ENCODE assay signal across 23 cellular contexts in the genomic region with DNA sequence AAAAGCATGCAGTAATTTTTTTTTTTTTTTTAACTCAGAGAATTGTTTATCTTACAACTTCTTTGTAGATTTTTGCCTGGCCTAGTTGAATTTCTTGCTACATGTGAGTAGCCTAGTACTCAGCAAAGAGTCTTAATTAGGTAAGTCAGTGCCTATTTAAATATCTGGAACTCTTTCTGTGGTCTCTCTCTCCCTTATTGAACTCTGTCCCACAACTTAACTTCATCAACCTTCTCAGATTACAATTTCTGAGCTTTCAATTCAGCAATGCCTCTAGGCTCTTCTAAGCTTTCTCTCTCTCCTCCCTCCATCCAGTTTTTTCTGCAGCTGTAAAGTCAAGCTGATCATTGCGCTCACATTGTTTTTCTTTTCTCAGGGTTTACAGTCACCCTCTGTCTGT.
DNase-seq lines count a peak whose midpoint lies in the region; ATAC-seq and TF ChIP-seq lines count a peak whose summit lies in the region.
"Had no signal": no experiment of that assay in that cellular context is flagged by ENCODE, and none has a peak within 500 bp of the region (broad histone marks: within the 10 kb centered on the region; RNA-seq: fewer than 3 reads in every experiment).

No MANE protein-coding gene starts in this region.

- peaks cover 5% of the 10 kb centered on the region for H3K4me1 Mint-ChIP-seq in WTC11
- H3K4me1 Mint-ChIP-seq in type B pancreatic cell (ENCODE audit: unreplicated experiment) = peaks cover 10% of the 10 kb centered on the region
- no peaks in the 10 kb centered on the region for H3K4me1 Mint-ChIP-seq in activated T-cell treated with anti-CD3 and anti-CD28 coated beads, Interleukin-2, amount 50 U/mL, for 24 hours (ENCODE audit: low read depth)
- H3K4me1 Mint-ChIP-seq: activated CD4-positive, alpha-beta T cell treated with anti-CD3 and anti-CD28 coated beads, Interleukin-2, amount 10 ng/mL, durations not matched to agents 7 days and 5 days; naive thymus-derived CD8-positive, alpha-beta T cell had no signal

- DNase-seq in NCI-H510A treated with DMSO at 0.1 percent for 48 hours (lab: John Stamatoyannopoulos, UW) (peak; percentile 21), NCI-H510A (lab: John Stamatoyannopoulos, UW) (no peak), WTC11 (ENCODE audit: low spot score) (no peak), fibroblast of peridontal ligament (ENCODE audit: extremely low read depth) (peak; percentile 2), type B pancreatic cell (ENCODE audit: extremely low spot score, unreplicated experiment) (no peak), RPMI8226 (no peak)
- DNase-seq in activated CD4-positive, alpha-beta T cell treated with anti-CD3 and anti-CD28 coated beads for 4 hours = no peak
- no peak for DNase-seq in activated T-cell treated with anti-CD3 and anti-CD28 coated beads, Interleukin-2, amount 50 U/mL, for 24 hours
- DNase-seq: activated CD4-positive, alpha-beta T cell treated with anti-CD3 and anti-CD28 coated beads, Interleukin-2, amount 10 ng/mL, durations not matched to agents 7 days and 5 days; activated CD8-positive, alpha-beta memory T cell treated with anti-CD3 and anti-CD28 coated beads, Interleukin-2, amount 50 U/mL, for 48 hours; activated gamma-delta T cell; adrenal gland; Calu3; GOT3; hypothalamus; mesenchymal stem cell; naive thymus-derived CD8-positive, alpha-beta T cell; NCI-H1694; NCI-H446; Right ventricle myocardium superior; stimulated activated CD4-positive, alpha-beta T cell treated with anti-CD3 and anti-CD28 coated beads, Interleukin-4, amount 100 ng/mL, for 24 hours; upper lobe of right lung had no signal

- H3K27ac Mint-ChIP-seq in WTC11 = peak overlapping the region; percentile 62
- H3K27ac Mint-ChIP-seq in type B pancreatic cell = no peak overlapping the region
- no peak overlapping the region for H3K27ac Mint-ChIP-seq in activated T-cell treated with anti-CD3 and anti-CD28 coated beads, Interleukin-2, amount 50 U/mL, for 24 hours
- H3K27ac Mint-ChIP-seq: activated CD4-positive, alpha-beta T cell treated with anti-CD3 and anti-CD28 coated beads, Interleukin-2, amount 10 ng/mL, durations not matched to agents 7 days and 5 days; naive thymus-derived CD8-positive, alpha-beta T cell had no signal

- CTCF ChIA-PET in WTC11 (lab: Charles Lee) = no interaction called here

- TF ChIP-seq CTCF in WTC11 (IDR thresholded peaks at IDR 0.05) (no peak), type B pancreatic cell (conservative IDR thresholded peaks at IDR 0.05) (no peak)

- H3K27me3 Mint-ChIP-seq in WTC11 (ENCODE audit: low read depth) = no peaks in the 10 kb centered on the region
- no peaks in the 10 kb centered on the region for H3K27me3 Mint-ChIP-seq in type B pancreatic cell
- no peaks in the 10 kb centered on the region for H3K27me3 Mint-ChIP-seq in activated T-cell treated with anti-CD3 and anti-CD28 coated beads, Interleukin-2, amount 50 U/mL, for 24 hours
- H3K27me3 Mint-ChIP-seq: activated CD4-positive, alpha-beta T cell treated with anti-CD3 and anti-CD28 coated beads, Interleukin-2, amount 10 ng/mL, durations not matched to agents 7 days and 5 days; naive thymus-derived CD8-positive, alpha-beta T cell had no signal

- H3K4me3 Mint-ChIP-seq in WTC11 (no peak overlapping the region), type B pancreatic cell (peak overlapping the region; percentile 3)
- H3K4me3 Mint-ChIP-seq in activated T-cell treated with anti-CD3 and anti-CD28 coated beads, Interleukin-2, amount 50 U/mL, for 24 hours = no peak overlapping the region
- H3K4me3 Mint-ChIP-seq: activated CD4-positive, alpha-beta T cell treated with anti-CD3 and anti-CD28 coated beads, Interleukin-2, amount 10 ng/mL, durations not matched to agents 7 days and 5 days; naive thymus-derived CD8-positive, alpha-beta T cell had no signal

- POLR2A ChIA-PET in WTC11 (lab: Charles Lee) = no interaction called here

- H3K36me3 Mint-ChIP-seq in WTC11 (no peaks in the 10 kb centered on the region), type B pancreatic cell (no peaks in the 10 kb centered on the region)
- H3K36me3 Mint-ChIP-seq in activated T-cell treated with anti-CD3 and anti-CD28 coated beads, Interleukin-2, amount 50 U/mL, for 24 hours (ENCODE audit: low read depth) = no peaks in the 10 kb centered on the region

- no peak for ATAC-seq in WTC11
- ATAC-seq: foreskin keratinocyte; naive thymus-derived CD8-positive, alpha-beta T cell; upper lobe of right lung had no signal

- H3K9me3 Mint-ChIP-seq in WTC11 = peaks cover 5% of the 10 kb centered on the region
- no peaks in the 10 kb centered on the region for H3K9me3 Mint-ChIP-seq in type B pancreatic cell
- peaks cover 4% of the 10 kb centered on the region for H3K9me3 Mint-ChIP-seq in activated T-cell treated with anti-CD3 and anti-CD28 coated beads, Interleukin-2, amount 50 U/mL, for 24 hours

TF ChIP-seq in WTC11, 78 proteins besides CTCF, POLR2A, EP300 and RAD21 (continues in another document):
- TF ChIP-seq FOXP1 (CRISPR knock-in tag; IDR thresholded peaks at IDR 0.05; ENCODE audit: borderline replicate concordance) = no peak
- TF ChIP-seq, protein P1, sequence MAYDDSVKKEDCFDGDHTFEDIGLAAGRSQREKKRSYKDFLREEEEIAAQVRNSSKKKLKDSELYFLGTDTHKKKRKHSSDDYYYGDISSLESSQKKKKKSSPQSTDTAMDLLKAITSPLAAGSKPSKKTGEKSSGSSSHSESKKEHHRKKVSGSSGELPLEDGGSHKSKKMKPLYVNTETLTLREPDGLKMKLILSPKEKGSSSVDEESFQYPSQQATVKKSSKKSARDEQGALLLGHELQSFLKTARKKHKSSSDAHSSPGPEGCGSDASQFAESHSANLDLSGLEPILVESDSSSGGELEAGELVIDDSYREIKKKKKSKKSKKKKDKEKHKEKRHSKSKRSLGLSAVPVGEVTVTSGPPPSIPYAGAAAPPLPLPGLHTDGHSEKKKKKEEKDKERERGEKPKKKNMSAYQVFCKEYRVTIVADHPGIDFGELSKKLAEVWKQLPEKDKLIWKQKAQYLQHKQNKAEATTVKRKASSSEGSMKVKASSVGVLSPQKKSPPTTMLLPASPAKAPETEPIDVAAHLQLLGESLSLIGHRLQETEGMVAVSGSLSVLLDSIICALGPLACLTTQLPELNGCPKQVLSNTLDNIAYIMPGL (CRISPR knock-in tag; IDR thresholded peaks at IDR 0.05) = no peak
- TF ChIP-seq OVOL2 (CRISPR knock-in tag; IDR thresholded peaks at IDR 0.05; ENCODE audit: borderline replicate concordance) = no peak
- TF ChIP-seq, protein P2, sequence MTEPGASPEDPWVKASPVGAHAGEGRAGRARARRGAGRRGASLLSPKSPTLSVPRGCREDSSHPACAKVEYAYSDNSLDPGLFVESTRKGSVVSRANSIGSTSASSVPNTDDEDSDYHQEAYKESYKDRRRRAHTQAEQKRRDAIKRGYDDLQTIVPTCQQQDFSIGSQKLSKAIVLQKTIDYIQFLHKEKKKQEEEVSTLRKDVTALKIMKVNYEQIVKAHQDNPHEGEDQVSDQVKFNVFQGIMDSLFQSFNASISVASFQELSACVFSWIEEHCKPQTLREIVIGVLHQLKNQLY (CRISPR knock-in tag; IDR thresholded peaks at IDR 0.05) = no peak
- TF ChIP-seq, protein P3, sequence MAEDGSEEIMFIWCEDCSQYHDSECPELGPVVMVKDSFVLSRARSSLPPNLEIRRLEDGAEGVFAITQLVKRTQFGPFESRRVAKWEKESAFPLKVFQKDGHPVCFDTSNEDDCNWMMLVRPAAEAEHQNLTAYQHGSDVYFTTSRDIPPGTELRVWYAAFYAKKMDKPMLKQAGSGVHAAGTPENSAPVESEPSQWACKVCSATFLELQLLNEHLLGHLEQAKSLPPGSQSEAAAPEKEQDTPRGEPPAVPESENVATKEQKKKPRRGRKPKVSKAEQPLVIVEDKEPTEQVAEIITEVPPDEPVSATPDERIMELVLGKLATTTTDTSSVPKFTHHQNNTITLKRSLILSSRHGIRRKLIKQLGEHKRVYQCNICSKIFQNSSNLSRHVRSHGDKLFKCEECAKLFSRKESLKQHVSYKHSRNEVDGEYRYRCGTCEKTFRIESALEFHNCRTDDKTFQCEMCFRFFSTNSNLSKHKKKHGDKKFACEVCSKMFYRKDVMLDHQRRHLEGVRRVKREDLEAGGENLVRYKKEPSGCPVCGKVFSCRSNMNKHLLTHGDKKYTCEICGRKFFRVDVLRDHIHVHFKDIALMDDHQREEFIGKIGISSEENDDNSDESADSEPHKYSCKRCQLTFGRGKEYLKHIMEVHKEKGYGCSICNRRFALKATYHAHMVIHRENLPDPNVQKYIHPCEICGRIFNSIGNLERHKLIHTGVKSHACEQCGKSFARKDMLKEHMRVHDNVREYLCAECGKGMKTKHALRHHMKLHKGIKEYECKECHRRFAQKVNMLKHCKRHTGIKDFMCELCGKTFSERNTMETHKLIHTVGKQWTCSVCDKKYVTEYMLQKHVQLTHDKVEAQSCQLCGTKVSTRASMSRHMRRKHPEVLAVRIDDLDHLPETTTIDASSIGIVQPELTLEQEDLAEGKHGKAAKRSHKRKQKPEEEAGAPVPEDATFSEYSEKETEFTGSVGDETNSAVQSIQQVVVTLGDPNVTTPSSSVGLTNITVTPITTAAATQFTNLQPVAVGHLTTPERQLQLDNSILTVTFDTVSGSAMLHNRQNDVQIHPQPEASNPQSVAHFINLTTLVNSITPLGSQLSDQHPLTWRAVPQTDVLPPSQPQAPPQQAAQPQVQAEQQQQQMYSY (CRISPR knock-in tag; IDR thresholded peaks at IDR 0.05) = no peak
- TF ChIP-seq ZNF263 (CRISPR knock-in tag; IDR thresholded peaks at IDR 0.05; ENCODE audit: low read depth) = no peak
- no peak for TF ChIP-seq GTF2I (CRISPR knock-in tag; conservative IDR thresholded peaks at IDR 0.05)
- TF ChIP-seq, protein P4, sequence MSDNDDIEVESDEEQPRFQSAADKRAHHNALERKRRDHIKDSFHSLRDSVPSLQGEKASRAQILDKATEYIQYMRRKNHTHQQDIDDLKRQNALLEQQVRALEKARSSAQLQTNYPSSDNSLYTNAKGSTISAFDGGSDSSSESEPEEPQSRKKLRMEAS (CRISPR knock-in tag; IDR thresholded peaks at IDR 0.05) = no peak
- TF ChIP-seq, protein P5, sequence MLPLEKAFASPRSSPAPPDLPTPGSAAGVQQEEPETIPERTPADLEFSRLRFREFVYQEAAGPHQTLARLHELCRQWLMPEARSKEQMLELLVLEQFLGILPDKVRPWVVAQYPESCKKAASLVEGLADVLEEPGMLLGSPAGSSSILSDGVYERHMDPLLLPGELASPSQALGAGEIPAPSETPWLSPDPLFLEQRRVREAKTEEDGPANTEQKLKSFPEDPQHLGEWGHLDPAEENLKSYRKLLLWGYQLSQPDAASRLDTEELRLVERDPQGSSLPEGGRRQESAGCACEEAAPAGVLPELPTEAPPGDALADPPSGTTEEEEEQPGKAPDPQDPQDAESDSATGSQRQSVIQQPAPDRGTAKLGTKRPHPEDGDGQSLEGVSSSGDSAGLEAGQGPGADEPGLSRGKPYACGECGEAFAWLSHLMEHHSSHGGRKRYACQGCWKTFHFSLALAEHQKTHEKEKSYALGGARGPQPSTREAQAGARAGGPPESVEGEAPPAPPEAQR (CRISPR knock-in tag; IDR thresholded peaks at IDR 0.05) = no peak
- no peak for TF ChIP-seq PRRX2 (CRISPR knock-in tag; IDR thresholded peaks at IDR 0.05)
- TF ChIP-seq JUN (CRISPR knock-in tag; IDR thresholded peaks at IDR 0.05) = no peak
- no peak for TF ChIP-seq RELA (CRISPR knock-in tag; IDR thresholded peaks at IDR 0.05; ENCODE audit: borderline replicate concordance)
- TF ChIP-seq CBFB (CRISPR knock-in tag; IDR thresholded peaks at IDR 0.05; ENCODE audit: low read depth) = no peak

Comparison
In these comparisons a context has a peak if more than half of its experiments do, and no peak if none do; other contexts are left out.
1. DNase-seq: peak in NCI-H510A treated with DMSO at 0.1 percent for 48 hours (single experiment) and fibroblast of peridontal ligament (single experiment); none in NCI-H510A (single experiment), WTC11 (single experiment), type B pancreatic cell (single experiment), RPMI8226 (single experiment), activated CD4-positive, alpha-beta T cell treated with anti-CD3 and anti-CD28 coated beads for 4 hours (0 of 2) and activated T-cell treated with anti-CD3 and anti-CD28 coated beads, Interleukin-2, amount 50 U/mL, for 24 hours (single experiment).